Comparison of ENCODE assay signal across 8 cellular contexts in genomic region chr1:211830055-211830329, GRCh38. TPM values are rescaled to one million over a fixed set of nuclear protein-coding genes. Genes with fewer than 3 reads are reported as not detected.
DNase-seq lines count a peak whose midpoint lies in the region; ATAC-seq and TF ChIP-seq lines count a peak whose summit lies in the region.

No MANE protein-coding gene starts in this region.

- H3K79me2 ChIP-seq in H9 (ENCODE audit: insufficient read depth, low read length): no peaks in the 10 kb centered on the region

- H4K5ac ChIP-seq in H9 (ENCODE audit: insufficient read length, low read depth, low read length): no peak overlapping the region

- H3K4me1 Mint-ChIP-seq in H9: peaks cover 15 to 17% of the 10 kb centered on the region in 2 experiments
- peaks cover 54 to 58% of the 10 kb centered on the region in 2 donors for H3K4me1 Mint-ChIP-seq in natural killer cell treated with Interleukin-12 subunit alpha and Interleukin-12 subunit beta and Interleukin-15 and Interleukin-18, amount 100 ng/mL, for 72 hours (ENCODE audit: low read depth in 2 of 2)

- no peaks in the 10 kb centered on the region for H3K4me1 ChIP-seq in H9 (ENCODE audit: insufficient read depth, low read length)
- H3K4me1 ChIP-seq in Panc1 (ENCODE audit: control insufficient read depth, insufficient read depth, low read length): peaks cover 30% of the 10 kb centered on the region

- no peak overlapping the region for H3K27ac ChIP-seq in H9 (ENCODE audit: insufficient read length, low read depth, low read length)
- peak overlapping the region; percentile 84 for H3K27ac ChIP-seq in Panc1 (ENCODE audit: low read length)
- H3K27ac ChIP-seq in dorsolateral prefrontal cortex: peak overlapping the region; percentile 7 to 97 (median 91)

- H3K4me2 ChIP-seq in H9 (ENCODE audit: insufficient read depth, insufficient read length, low read length): peak overlapping the region; percentile 83

- no peaks in the 10 kb centered on the region for H3K9me3 ChIP-seq in H9 (ENCODE audit: control insufficient read depth, low read depth, low read length)
- no peaks in the 10 kb centered on the region for H3K9me3 ChIP-seq in Panc1 (ENCODE audit: control insufficient read depth, insufficient read depth, low read depth, low read length)

- H3K36me3 ChIP-seq in Panc1 (ENCODE audit: control insufficient read depth, insufficient read depth, low read length): peaks cover 6% of the 10 kb centered on the region; the same call in 1 of the 2 replicates

- no peak overlapping the region for H3K14ac ChIP-seq in H9 (ENCODE audit: insufficient read depth, low read length)

- intact Hi-C loops in Panc1 (cut with micrococcal nuclease; ENCODE audit: unreplicated experiment): loop anchor here (10.0 kb wide), 1 partner anchor 115 kb away; no protein-coding TSS in a partner anchor
- intact Hi-C loops in dorsolateral prefrontal cortex (cut with DNase I): loop anchor here (1.0 to 5.0 kb wide), 6 partner anchors 93 to 207 kb away; partner anchors contain the start of genes DTL (in 1 of the 2) and INTS7 (in 1 of the 2)

- no peak overlapping the region for H2AFZ ChIP-seq in H9 (ENCODE audit: low read length)

- no peak overlapping the region for H2BK12ac ChIP-seq in H9 (ENCODE audit: insufficient read length, low read depth, low read length)

- H3K18ac ChIP-seq in H9 (ENCODE audit: insufficient read length, low read depth, low read length): no peak overlapping the region

- H3K4me3 ChIP-seq in Panc1 (ENCODE audit: low read depth in 2 of 2, low read length in 2 of 2): peak overlapping the region; percentile 63 to 87
- H3K4me3 ChIP-seq in dorsolateral prefrontal cortex: peak overlapping the region; percentile 52 to 87 (median 73)

- no peak overlapping the region for H3K4ac ChIP-seq in H9 (ENCODE audit: low read depth, low read length)

- H3K4me3 Mint-ChIP-seq in H9: peak overlapping the region; percentile 78 to 95
- H3K4me3 Mint-ChIP-seq in natural killer cell treated with Interleukin-12 subunit alpha and Interleukin-12 subunit beta and Interleukin-15 and Interleukin-18, amount 100 ng/mL, for 72 hours: peak overlapping the region; percentile 98

- ATAC-seq in Panc1 (peak; percentile 16), HG03039 (IDR thresholded peaks at IDR 0.05; ENCODE audit: unreplicated experiment) (no peak)
- peak in 1 of 2 donors; percentile 58 for ATAC-seq in natural killer cell treated with Interleukin-12 subunit alpha and Interleukin-12 subunit beta and Interleukin-15 and Interleukin-18, amount 100 ng/mL, for 72 hours

- H3K27me3 Mint-ChIP-seq in H9 (ENCODE audit: low read depth): peaks cover 19% of the 10 kb centered on the region
- H3K27me3 Mint-ChIP-seq in natural killer cell treated with Interleukin-12 subunit alpha and Interleukin-12 subunit beta and Interleukin-15 and Interleukin-18, amount 100 ng/mL, for 72 hours: no peaks in the 10 kb centered on the region

- in situ Hi-C loops in Panc1 (cut with HindIII; ENCODE audit: low pct_unique_long_range_greater_than_20kb, low sequenced_read_pairs): no loop called here
- in situ Hi-C loops in GM13976 (cut with MboI; ENCODE audit: low sequenced_read_pairs, unreplicated experiment): no loop called here

- no peak overlapping the region for H4K91ac ChIP-seq in H9 (ENCODE audit: insufficient read length, low read depth, low read length)

- H3T11ph ChIP-seq in H9 (ENCODE audit: low read length): no peak overlapping the region

- CTCF ChIA-PET in Panc1 (lab: Charles Lee): no interaction called here

- H3K36me3 Mint-ChIP-seq in H9 (ENCODE audit: insufficient read depth in 1 of 3, low read depth in 3 of 3): no peaks in the 10 kb centered on the region
- H3K36me3 Mint-ChIP-seq in natural killer cell treated with Interleukin-12 subunit alpha and Interleukin-12 subunit beta and Interleukin-15 and Interleukin-18, amount 100 ng/mL, for 72 hours: no peaks in the 10 kb centered on the region

- no peak overlapping the region for H3K23ac ChIP-seq in H9 (ENCODE audit: insufficient read length, low read depth, low read length)

- H3K27me3 ChIP-seq in H9 (ENCODE audit: insufficient read depth, low read length): no peaks in the 10 kb centered on the region; the same call in 1 of the 2 replicates
- H3K27me3 ChIP-seq in Panc1 (ENCODE audit: control insufficient read depth, insufficient read depth, low read length): no peaks in the 10 kb centered on the region
- H3K27me3 ChIP-seq in dorsolateral prefrontal cortex: no peaks in the 10 kb centered on the region

- H4K20me1 ChIP-seq in H9 (ENCODE audit: control insufficient read depth, insufficient read depth, insufficient read length): no peaks in the 10 kb centered on the region

- H3K23me2 ChIP-seq in H9 (ENCODE audit: insufficient read length, low read depth, low read length, poor library complexity, severe bottlenecking): peaks cover 11% of the 10 kb centered on the region

- no peak overlapping the region for H2BK20ac ChIP-seq in H9 (ENCODE audit: low read depth, low read length, poor library complexity, severe bottlenecking)

- no peaks in the 10 kb centered on the region for H3K79me1 ChIP-seq in H9 (ENCODE audit: insufficient read depth, low read depth, low read length, poor library complexity, severe bottlenecking)

- no peak overlapping the region for H2BK120ac ChIP-seq in H9 (ENCODE audit: low read depth, low read length, poor library complexity, severe bottlenecking)

- TF ChIP-seq CTCF in H9 (conservative IDR thresholded peaks at IDR 0.05) (no peak), Panc1 (IDR thresholded peaks at IDR 0.05) (no peak), dorsolateral prefrontal cortex (IDR thresholded peaks at IDR 0.05 in 54 of 56, conservative IDR thresholded peaks at IDR 0.05 in 2 of 56; ENCODE audit: low read depth in 1 of 56, partially characterized antibody in 56 of 56) (no peak), GM13976 (IDR thresholded peaks at IDR 0.05; ENCODE audit: borderline replicate concordance, control extremely low read depth, extremely low read depth, insufficient read depth, missing control alignments) (no peak)

- WGBS in H9 (ENCODE audit: extremely low coverage, insufficient read length, low lambda C conversion rate): no CpG with 5 or more reads among the region's 45 CpGs

- DNase-seq in COLO668 (lab: John Stamatoyannopoulos, UW; ENCODE audit: unreplicated experiment) (peak; percentile 79), H9 (no peak), Panc1 (ENCODE audit: low read depth, low spot score) (no peak), dorsolateral prefrontal cortex (peak in 1 of 10 donors; percentile 25), GM13976 (ENCODE audit: low spot score) (no peak)
- no peak for DNase-seq in natural killer cell treated with Interleukin-12 subunit alpha and Interleukin-12 subunit beta and Interleukin-15 and Interleukin-18, amount 100 ng/mL, for 72 hours (ENCODE audit: low spot score)
- DNase-seq in activated CD8-positive, alpha-beta memory T cell treated with anti-CD3 and anti-CD28 coated beads, Interleukin-2, amount 50 U/mL, for 48 hours: no peak

- peak overlapping the region; percentile 50 for H3K9ac ChIP-seq in H9 (ENCODE audit: extremely low read depth, insufficient read length, low read length)

- H2AK5ac ChIP-seq in H9 (ENCODE audit: insufficient read length, low read length): no peak overlapping the region

- H2BK5ac ChIP-seq in H9 (ENCODE audit: insufficient read length, low read length): no peak overlapping the region

- no peaks in the 10 kb centered on the region for H3K9me3 Mint-ChIP-seq in H9
- no peaks in the 10 kb centered on the region for H3K9me3 Mint-ChIP-seq in natural killer cell treated with Interleukin-12 subunit alpha and Interleukin-12 subunit beta and Interleukin-15 and Interleukin-18, amount 100 ng/mL, for 72 hours

- BruUV-seq in Panc1 (replicated peaks; lab: Mats Ljungman, UMichigan): no TSS peak

- POLR2A ChIA-PET in Panc1 (lab: Charles Lee): interaction anchor here (0.6 kb wide), 1 partner anchor 253 kb away, joined by 3 read pairs; no protein-coding TSS in a partner anchor

- H2BK15ac ChIP-seq in H9 (ENCODE audit: low read depth, low read length): no peak overlapping the region

- no peak overlapping the region for H3K56ac ChIP-seq in H9 (ENCODE audit: insufficient read length, low read depth, low read length)

- H3K27ac Mint-ChIP-seq in H9: no peak overlapping the region
- H3K27ac Mint-ChIP-seq in natural killer cell treated with Interleukin-12 subunit alpha and Interleukin-12 subunit beta and Interleukin-15 and Interleukin-18, amount 100 ng/mL, for 72 hours: peak overlapping the region; percentile 85 to 87

- no peak overlapping the region for H4K8ac ChIP-seq in H9 (replicated peaks; ENCODE audit: insufficient read length, low read depth, low read length)

RNA-seq across cellular contexts. Expression of gene LPGAT1, which starts 0.6 kb away (rescaled TPM):
- total RNA-seq in H9 (2021): 12.2 and 17.4 TPM in 2 replicates
- total RNA-seq in Panc1 (2021; ENCODE audit: unreplicated experiment): 85.4 TPM
- polyA plus RNA-seq in Panc1 (2012; ENCODE audit: insufficient read length): 31.2 TPM
- total RNA-seq in dorsolateral prefrontal cortex: 100 to 1,000 TPM in 15 of 120 experiments, 10 to 100 TPM in 105; 38.8 to 131 (median 83.4) TPM
- 10 to 100 TPM; 27.2 to 54.3 TPM for total RNA-seq in natural killer cell treated with Interleukin-12 subunit alpha and Interleukin-12 subunit beta and Interleukin-15 and Interleukin-18, amount 100 ng/mL, for 72 hours

Comparison
In these comparisons a context has a peak if more than half of its experiments do, and no peak if none do; other contexts are left out.
1. H3K27ac Mint-ChIP-seq: peak in natural killer cell treated with Interleukin-12 subunit alpha and Interleukin-12 subunit beta and Interleukin-15 and Interleukin-18, amount 100 ng/mL, for 72 hours (2 of 2); none in H9 (0 of 3).